Comparison of ENCODE assay signal across 19 cellular contexts in the genomic region with DNA sequence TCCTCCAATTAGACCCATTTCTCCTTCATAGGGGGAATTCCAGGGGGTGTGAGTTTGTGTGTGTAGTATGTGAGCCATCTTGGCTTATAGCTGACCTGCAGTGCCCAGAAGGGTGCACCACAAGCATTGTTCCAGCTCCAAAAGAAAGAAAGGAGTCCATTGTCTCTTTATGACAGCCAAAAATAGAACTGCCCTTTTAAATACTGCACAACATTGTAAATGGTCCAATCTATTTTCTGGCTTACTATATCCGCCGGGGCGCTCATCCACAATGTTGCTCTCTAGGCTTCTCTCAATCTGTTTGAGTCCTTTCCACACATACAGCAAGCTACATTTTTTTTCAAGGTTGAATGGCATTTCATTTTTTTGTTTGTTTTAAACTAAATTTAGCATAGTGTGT.
"Had no signal": no experiment of that assay in that cellular context is flagged by ENCODE, and none has a peak within 500 bp of the region (broad histone marks: within the 10 kb centered on the region; RNA-seq: fewer than 3 reads in every experiment).

No MANE protein-coding gene starts in this region.

- ATAC-seq: activated CD8-positive, alpha-beta memory T cell treated with anti-CD3 and anti-CD28 coated beads, Interleukin-2, amount 10 ng/mL, durations not matched to agents 7 days and 5 days; activated CD8-positive, alpha-beta T cell treated with anti-CD3 and anti-CD28 coated beads for 36 hours; activated naive CD8-positive, alpha-beta T cell treated with anti-CD3 and anti-CD28 coated beads, Interleukin-2, amount 50 U/mL, for 24 hours; foreskin keratinocyte; natural killer cell; pancreas; sciatic nerve; stimulated activated memory B cell treated with anti-CD40 and anti-IgM and Interleukin-4, amounts not matched to agents 10 μg/mL and 1 μg/mL and 100 μg/mL, for 72 hours had no signal

- H3K4me1 Mint-ChIP-seq: activated CD4-positive, alpha-beta T cell treated with anti-CD3 and anti-CD28 coated beads, Interleukin-2, amount 10 ng/mL, durations not matched to agents 7 days and 5 days; activated CD8-positive, alpha-beta memory T cell treated with anti-CD3 and anti-CD28 coated beads, Interleukin-2, amount 10 ng/mL, durations not matched to agents 7 days and 5 days; activated naive CD8-positive, alpha-beta T cell treated with anti-CD3 and anti-CD28 coated beads, Interleukin-2, amount 50 U/mL, for 24 hours; natural killer cell; stimulated activated memory B cell treated with anti-CD40 and anti-IgM and Interleukin-4, amounts not matched to agents 10 μg/mL and 1 μg/mL and 100 μg/mL, for 72 hours had no signal

- H3K27me3 Mint-ChIP-seq: activated CD4-positive, alpha-beta T cell treated with anti-CD3 and anti-CD28 coated beads, Interleukin-2, amount 10 ng/mL, durations not matched to agents 7 days and 5 days; activated CD8-positive, alpha-beta memory T cell treated with anti-CD3 and anti-CD28 coated beads, Interleukin-2, amount 10 ng/mL, durations not matched to agents 7 days and 5 days; activated naive CD8-positive, alpha-beta T cell treated with anti-CD3 and anti-CD28 coated beads, Interleukin-2, amount 50 U/mL, for 24 hours; stimulated activated memory B cell treated with anti-CD40 and anti-IgM and Interleukin-4, amounts not matched to agents 10 μg/mL and 1 μg/mL and 100 μg/mL, for 72 hours had no signal

- H3K36me3 ChIP-seq: pancreas, stomach, transverse colon, WERI-Rb-1 had no signal

- H3K4me1 ChIP-seq: foreskin keratinocyte, pancreas had no signal

- H3K4me3 Mint-ChIP-seq: activated CD4-positive, alpha-beta T cell treated with anti-CD3 and anti-CD28 coated beads, Interleukin-2, amount 10 ng/mL, durations not matched to agents 7 days and 5 days; activated CD8-positive, alpha-beta memory T cell treated with anti-CD3 and anti-CD28 coated beads, Interleukin-2, amount 10 ng/mL, durations not matched to agents 7 days and 5 days; activated CD8-positive, alpha-beta T cell treated with anti-CD3 and anti-CD28 coated beads for 36 hours; activated naive CD8-positive, alpha-beta T cell treated with anti-CD3 and anti-CD28 coated beads, Interleukin-2, amount 50 U/mL, for 24 hours; natural killer cell; stimulated activated memory B cell treated with anti-CD40 and anti-IgM and Interleukin-4, amounts not matched to agents 10 μg/mL and 1 μg/mL and 100 μg/mL, for 72 hours had no signal

- H3K9me3 ChIP-seq: pancreas, stomach, transverse colon had no signal

- H3K36me3 Mint-ChIP-seq: activated CD8-positive, alpha-beta memory T cell treated with anti-CD3 and anti-CD28 coated beads, Interleukin-2, amount 10 ng/mL, durations not matched to agents 7 days and 5 days; natural killer cell; stimulated activated memory B cell treated with anti-CD40 and anti-IgM and Interleukin-4, amounts not matched to agents 10 μg/mL and 1 μg/mL and 100 μg/mL, for 72 hours had no signal

- H3K27ac ChIP-seq: foreskin keratinocyte, pancreas, stomach, transverse colon, WERI-Rb-1 had no signal

- H3K4me3 ChIP-seq: pancreas, stomach, transverse colon had no signal

- H3K27ac Mint-ChIP-seq: activated CD4-positive, alpha-beta T cell treated with anti-CD3 and anti-CD28 coated beads, Interleukin-2, amount 10 ng/mL, durations not matched to agents 7 days and 5 days; activated CD8-positive, alpha-beta memory T cell treated with anti-CD3 and anti-CD28 coated beads, Interleukin-2, amount 10 ng/mL, durations not matched to agents 7 days and 5 days; activated CD8-positive, alpha-beta T cell treated with anti-CD3 and anti-CD28 coated beads for 36 hours; activated naive CD8-positive, alpha-beta T cell treated with anti-CD3 and anti-CD28 coated beads, Interleukin-2, amount 50 U/mL, for 24 hours; natural killer cell; stimulated activated memory B cell treated with anti-CD40 and anti-IgM and Interleukin-4, amounts not matched to agents 10 μg/mL and 1 μg/mL and 100 μg/mL, for 72 hours had no signal

- DNase-seq: activated CD4-positive, alpha-beta T cell treated with anti-CD3 and anti-CD28 coated beads, Interleukin-2, amount 10 ng/mL, durations not matched to agents 7 days and 5 days; activated CD4-positive, CD25-positive, alpha-beta regulatory T cell treated with anti-CD3 and anti-CD28 coated beads, Interleukin-2, amount 50 U/mL, for 72 hours; activated CD8-positive, alpha-beta memory T cell treated with anti-CD3 and anti-CD28 coated beads, Interleukin-2, amount 10 ng/mL, durations not matched to agents 7 days and 5 days; activated CD8-positive, alpha-beta T cell treated with anti-CD3 and anti-CD28 coated beads for 36 hours; activated effector memory CD4-positive, alpha-beta T cell treated with anti-CD3 and anti-CD28 coated beads, Interleukin-2, amount 50 U/mL, for 16 hours; activated naive CD4-positive, alpha-beta T cell treated with anti-CD3 and anti-CD28 coated beads, Interleukin-2, amount 50 U/mL, for 16 hours; activated naive CD8-positive, alpha-beta T cell treated with anti-CD3 and anti-CD28 coated beads, Interleukin-2, amount 50 U/mL, for 24 hours; activated T-cell treated with anti-CD3 and anti-CD28 coated beads for 4 hours; foreskin keratinocyte; midbrain; natural killer cell; pancreas; small intestine; stimulated activated CD4-positive, alpha-beta T cell treated with anti-CD3 and anti-CD28 coated beads, Interleukin-15, amount 100 ng/mL, for 24 hours; stomach; transverse colon; WERI-Rb-1 had no signal

- H3K27me3 ChIP-seq: foreskin keratinocyte, pancreas, stomach, transverse colon had no signal

- H3K9me3 Mint-ChIP-seq: activated CD4-positive, alpha-beta T cell treated with anti-CD3 and anti-CD28 coated beads, Interleukin-2, amount 10 ng/mL, durations not matched to agents 7 days and 5 days; activated CD8-positive, alpha-beta T cell treated with anti-CD3 and anti-CD28 coated beads for 36 hours; activated naive CD8-positive, alpha-beta T cell treated with anti-CD3 and anti-CD28 coated beads, Interleukin-2, amount 50 U/mL, for 24 hours; stimulated activated memory B cell treated with anti-CD40 and anti-IgM and Interleukin-4, amounts not matched to agents 10 μg/mL and 1 μg/mL and 100 μg/mL, for 72 hours had no signal
